Comparison of ENCODE assay signal across 35 cellular contexts in the genomic region with DNA sequence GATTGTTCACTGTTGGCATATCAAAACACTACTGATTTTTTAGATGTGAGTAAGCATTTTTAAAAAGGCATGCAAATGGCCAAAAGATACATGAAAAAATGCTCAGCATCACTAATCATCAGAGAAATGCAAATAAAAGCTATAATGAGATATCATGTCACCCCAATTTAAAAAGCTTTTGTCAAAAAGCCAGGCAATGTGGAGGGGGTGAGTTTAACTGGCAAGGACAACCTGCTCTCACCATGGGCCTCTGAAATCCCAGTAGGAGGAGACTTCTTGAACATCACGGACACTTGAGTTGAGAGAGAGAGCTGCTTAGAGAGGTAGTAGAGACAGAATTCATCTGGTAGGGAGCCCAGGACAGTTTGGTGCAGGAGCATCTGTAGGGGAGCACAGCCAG.
DNase-seq lines count a peak whose midpoint lies in the region; ATAC-seq, FAIRE-seq and TF ChIP-seq lines count a peak whose summit lies in the region.
"Had no signal": no experiment of that assay in that cellular context is flagged by ENCODE, and none has a peak within 500 bp of the region (broad histone marks: within the 10 kb centered on the region; RNA-seq: fewer than 3 reads in every experiment).

No MANE protein-coding gene starts in this region.

- H3K27ac ChIP-seq in Karpas-422 (ENCODE audit: low read length), result peak overlapping the region; percentile 98
- H3K27ac ChIP-seq: 22Rv1; A549; BLaER1; BLaER1 treated with 17β-estradiol and CSF1 and Interleukin-3, amounts not matched to agents 10 nM and 100 nM; C4-2B had no signal

- peaks cover 54% of the 10 kb centered on the region for H3K4me1 ChIP-seq in Karpas-422 (ENCODE audit: low read length)
- H3K4me1 ChIP-seq: A549; BE2C; BLaER1; BLaER1 treated with 17β-estradiol and CSF1 and Interleukin-3, amounts not matched to agents 10 nM and 100 nM; Caco-2 had no signal

- H3K4me3 Mint-ChIP-seq in nephron progenitor cell, result no peak overlapping the region
- H3K4me3 Mint-ChIP-seq: B cell; CD14-positive monocyte; CD4-positive, alpha-beta memory T cell; CD4-positive, alpha-beta T cell; CD4-positive, CD25-positive, alpha-beta regulatory T cell; CD8-positive, alpha-beta memory T cell; CD8-positive, alpha-beta T cell had no signal

- ATAC-seq in HG02970 (IDR thresholded peaks at IDR 0.05; ENCODE audit: low FRiP score, unreplicated experiment) (no peak), HG03175 (IDR thresholded peaks at IDR 0.05; ENCODE audit: unreplicated experiment) (no peak)
- ATAC-seq: A549; CD8-positive, alpha-beta T cell had no signal

- no peak overlapping the region for H2AFZ ChIP-seq in Karpas-422 (ENCODE audit: low read length)

- H3K9me3 ChIP-seq in Karpas-422 (ENCODE audit: low read length), result peaks cover 4% of the 10 kb centered on the region; the same call in 1 of the 2 replicates
- H3K9me3 ChIP-seq: A549, BE2C, BLaER1, Caco-2 had no signal

- H3K9ac ChIP-seq in Karpas-422 (ENCODE audit: low read length), result peak overlapping the region; percentile 69
- H3K9ac ChIP-seq: BLaER1; BLaER1 treated with 17β-estradiol and CSF1 and Interleukin-3, amounts not matched to agents 10 nM and 100 nM had no signal

- DNase-seq in Karpas-422 (peak; percentile 96), bronchial epithelial cell (ENCODE audit: low read depth) (no peak), nephron progenitor cell (no peak)
- no peak for DNase-seq in stimulated activated CD4-positive, alpha-beta T cell treated with anti-CD3 and anti-CD28 coated beads, Interleukin-4, amount 100 ng/mL, for 4 hours
- DNase-seq: 8988T; ACHN; AML-193; BE2C; C1 segment of cervical spinal cord; Caco-2; Calu3; CD4-positive, alpha-beta memory T cell; CD4-positive, alpha-beta T cell; CD4-positive, CD25-positive, alpha-beta regulatory T cell; CD8-positive, alpha-beta memory T cell; CD8-positive, alpha-beta T cell; COR-L47; DMS 273 treated with DMSO at 0.1 percent for 48 hours; DMS153; DMS53; DMS79; DMS79 treated with DMSO at 0.1 percent for 48 hours; DND-41; EL had no signal

- no peaks in the 10 kb centered on the region for H4K20me1 ChIP-seq in Karpas-422 (ENCODE audit: insufficient read depth, low read depth, low read length)
- H4K20me1 ChIP-seq: BLaER1; BLaER1 treated with 17β-estradiol and CSF1 and Interleukin-3, amounts not matched to agents 10 nM and 100 nM had no signal

- FAIRE-seq in bronchial epithelial cell (lab: Jason Lieb, UNC), result peak; percentile 32
- FAIRE-seq: A204.1, A549, D721Med had no signal

- H3K36me3 ChIP-seq in Karpas-422 (ENCODE audit: insufficient read depth, low read length) (no peaks in the 10 kb centered on the region; the same call in 1 of the 2 replicates), bronchial epithelial cell (ENCODE audit: control insufficient read depth, insufficient read depth, low read length) (no peaks in the 10 kb centered on the region)
- H3K36me3 ChIP-seq: BE2C; BLaER1; BLaER1 treated with 17β-estradiol and CSF1 and Interleukin-3, amounts not matched to agents 10 nM and 100 nM had no signal

- peaks cover under 1% of the 10 kb centered on the region for H3K4me1 Mint-ChIP-seq in nephron progenitor cell
- H3K4me1 Mint-ChIP-seq: B cell; CD14-positive monocyte; CD4-positive, alpha-beta memory T cell; CD8-positive, alpha-beta memory T cell had no signal

- H3K4me2 ChIP-seq in Karpas-422 (ENCODE audit: low read depth, low read length, poor library complexity, severe bottlenecking), result peak overlapping the region; percentile 65
- H3K4me2 ChIP-seq: A549; BLaER1; BLaER1 treated with 17β-estradiol and CSF1 and Interleukin-3, amounts not matched to agents 10 nM and 100 nM had no signal

- H3K9me2 ChIP-seq in Karpas-422 (replicated peaks; ENCODE audit: insufficient read depth, low read length), result no peaks in the 10 kb centered on the region

- H3K27me3 Mint-ChIP-seq in nephron progenitor cell (ENCODE audit: low read depth, poor library complexity), result peaks cover 2% of the 10 kb centered on the region
- H3K27me3 Mint-ChIP-seq: B cell; CD4-positive, alpha-beta T cell; CD4-positive, CD25-positive, alpha-beta regulatory T cell; CD8-positive, alpha-beta memory T cell had no signal

- H3K4me3 ChIP-seq in Karpas-422 (ENCODE audit: low read length) (peak overlapping the region; percentile 55), bronchial epithelial cell (ENCODE audit: low read depth, low read length) (no peak overlapping the region)
- H3K4me3 ChIP-seq: A549; BLaER1; BLaER1 treated with 17β-estradiol and CSF1 and Interleukin-3, amounts not matched to agents 10 nM and 100 nM had no signal

- peaks cover 34% of the 10 kb centered on the region for H3K9me3 Mint-ChIP-seq in nephron progenitor cell

- peak overlapping the region; percentile 68 for H3K27ac Mint-ChIP-seq in nephron progenitor cell
- H3K27ac Mint-ChIP-seq: B cell; CD14-positive monocyte; CD4-positive, alpha-beta memory T cell; CD4-positive, alpha-beta T cell; CD4-positive, CD25-positive, alpha-beta regulatory T cell; CD8-positive, alpha-beta memory T cell; CD8-positive, alpha-beta T cell had no signal

- H3K27me3 ChIP-seq in Karpas-422 (ENCODE audit: low read length), result no peaks in the 10 kb centered on the region
- no peaks in the 10 kb centered on the region for H3K27me3 ChIP-seq in bronchial epithelial cell (ENCODE audit: control insufficient read depth, insufficient read depth, low read length)
- H3K27me3 ChIP-seq: BE2C; BLaER1; BLaER1 treated with 17β-estradiol and CSF1 and Interleukin-3, amounts not matched to agents 10 nM and 100 nM had no signal

- TF ChIP-seq CTCF in bronchial epithelial cell (IDR thresholded peaks at IDR 0.05; ENCODE audit: insufficient read depth, low read length, severe bottlenecking) (no peak), nephron progenitor cell (IDR thresholded peaks at IDR 0.05) (no peak)

- H3K36me3 Mint-ChIP-seq in nephron progenitor cell (ENCODE audit: low read depth), result peaks cover 4% of the 10 kb centered on the region
- H3K36me3 Mint-ChIP-seq: CD14-positive monocyte; CD4-positive, alpha-beta memory T cell; CD4-positive, CD25-positive, alpha-beta regulatory T cell; CD8-positive, alpha-beta memory T cell; CD8-positive, alpha-beta T cell had no signal

- H3K79me2 ChIP-seq in Karpas-422 (ENCODE audit: low read length), result no peaks in the 10 kb centered on the region
